ENCODE assay signal across 12 cellular contexts in genomic region chr12:91377456-91377855, GRCh38.
"Had no signal": no experiment of that assay in that cellular context is flagged by ENCODE, and none has a peak within 500 bp of the region (broad histone marks: within the 10 kb centered on the region; RNA-seq: fewer than 3 reads in every experiment).

No MANE protein-coding gene starts in this region.

- ATAC-seq: body of pancreas, left colon, natural killer cell, WTC11 had no signal

- DNase-seq: activated CD4-positive, alpha-beta T cell treated with anti-CD3 and anti-CD28 coated beads, Interleukin-2, amount 10 ng/mL, durations not matched to agents 24 days and 14 days; activated CD8-positive, alpha-beta memory T cell treated with anti-CD3 and anti-CD28 coated beads for 24 hours; activated naive CD4-positive, alpha-beta T cell treated with anti-CD3 and anti-CD28 coated beads, Interleukin-2, amount 10 ng/mL, durations not matched to agents 7 days and 5 days; amniotic stem cell; body of pancreas; immature natural killer cell; left colon; natural killer cell; stimulated activated CD4-positive, alpha-beta T cell treated with anti-CD3 and anti-CD28 coated beads, Interleukin-4, amount 100 ng/mL, for 1 hour; stimulated activated CD8-positive, alpha-beta memory T cell treated with anti-CD3 and anti-CD28 coated beads, Interleukin-4, amount 100 ng/mL, for 48 hours had no signal

- H3K4me3 ChIP-seq: body of pancreas, lung had no signal

- H3K27ac ChIP-seq: body of pancreas had no signal

- H3K9me3 ChIP-seq: body of pancreas had no signal
